ENCODE assay signal across 28 cellular contexts in the genomic region with DNA sequence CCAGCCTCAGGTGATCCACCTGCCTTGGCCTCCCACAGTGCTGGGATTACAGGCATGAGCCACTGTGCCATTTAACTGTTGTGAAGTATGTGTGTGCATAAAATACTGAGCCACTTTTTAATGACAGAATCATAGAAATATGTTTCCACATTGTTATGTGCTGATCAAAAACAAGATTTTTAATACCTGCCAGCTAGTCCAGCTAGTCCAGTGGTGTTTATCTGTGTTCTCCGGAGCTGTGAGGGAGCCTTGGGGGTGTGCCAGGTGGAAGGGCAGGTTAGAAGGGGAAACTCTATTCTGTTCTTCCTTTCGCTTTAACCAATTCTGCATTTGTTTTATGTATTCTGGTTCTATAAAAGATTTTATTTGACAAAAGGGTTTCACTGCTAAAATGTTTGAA. TPM values are rescaled to one million over a fixed set of nuclear protein-coding genes. Genes with fewer than 3 reads are reported as not detected.
A peak's percentile ranks its signal among the peaks of the same experiment; 100 is the strongest.
DNase-seq lines count a peak whose midpoint lies in the region; ATAC-seq and TF ChIP-seq lines count a peak whose summit lies in the region.
"Had no signal": no experiment of that assay in that cellular context is flagged by ENCODE, and none has a peak within 500 bp of the region (broad histone marks: within the 10 kb centered on the region; RNA-seq: fewer than 3 reads in every experiment).

No MANE protein-coding gene starts in this region.

- WGBS in heart left ventricle, 4 donors: 42 to 61% (median 55%) methylated on average over 2 of the region's 2 CpGs
- WGBS in thyroid gland, 2 donors: 62 to 65% methylated on average over 2 of the region's 2 CpGs

- in situ Hi-C loops in ACHN (cut with HindIII; ENCODE audit: low pct_ligation_motif_present, low pct_unique_long_range_greater_than_20kb, low sequenced_read_pairs): no loop called here

- 0 out of 2 replicates have a peak overlapping the region, but pooled peaks have one; percentile 4 for H3K4me2 ChIP-seq in PC-9
- H3K4me2 ChIP-seq: A549 had no signal

- H4K20me1 ChIP-seq in PC-9 (ENCODE audit: insufficient read depth): no peaks in the 10 kb centered on the region

- intact Hi-C loops in heart left ventricle (cut with DNase I): no loop called here
- intact Hi-C loops in left ventricle myocardium inferior (cut with micrococcal nuclease): no loop called here
- intact Hi-C loops in PC-9 (cut with micrococcal nuclease; ENCODE audit: unreplicated experiment): loop anchor here (10.0 kb wide), 1 partner anchor 888 kb away; a partner anchor contains a TSS
- intact Hi-C loops in thyroid gland (cut with DNase I): no loop called here

- TF ChIP-seq CTCF in heart left ventricle (IDR thresholded peaks at IDR 0.05): no peak
- TF ChIP-seq CTCF in left ventricle myocardium inferior (IDR thresholded peaks at IDR 0.05; ENCODE audit: borderline replicate concordance): no peak
- TF ChIP-seq CTCF in PC-9 (conservative IDR thresholded peaks at IDR 0.05): no peak
- TF ChIP-seq CTCF in thyroid gland (IDR thresholded peaks at IDR 0.05): no peak

- H3K36me3 ChIP-seq in heart left ventricle: peaks cover 0 to 45% (median 21%) of the 10 kb centered on the region in 9 donors
- H3K36me3 ChIP-seq in left ventricle myocardium inferior: peaks cover 44% of the 10 kb centered on the region
- H3K36me3 ChIP-seq in PC-9 (ENCODE audit: low read depth): no peaks in the 10 kb centered on the region
- peaks cover 0 to 7% of the 10 kb centered on the region in 2 donors for H3K36me3 ChIP-seq in thyroid gland

- H3K4me3 ChIP-seq in heart left ventricle (no peak overlapping the region), left ventricle myocardium inferior (no peak overlapping the region), PC-9 (no peak overlapping the region), thyroid gland (replicated peaks in 1 of 3) (no peak overlapping the region)
- H3K4me3 ChIP-seq: A549, dorsolateral prefrontal cortex, lower lobe of right lung, upper lobe of left lung had no signal

- no peak overlapping the region for H2AFZ ChIP-seq in PC-9

- no peaks in the 10 kb centered on the region for H3K79me2 ChIP-seq in PC-9 (ENCODE audit: low read depth)

- no TSS peak for BruUV-seq in PC-9 (replicated peaks; lab: Mats Ljungman, UMichigan)

- H3K9me2 ChIP-seq in PC-9 (ENCODE audit: insufficient read depth): no peaks in the 10 kb centered on the region

- H3F3A ChIP-seq in PC-9 (ENCODE audit: insufficient read depth, low read depth): peaks cover 4% of the 10 kb centered on the region; the same call in 1 of the 2 replicates

- peak in 1 of 5 donors; percentile 38 for DNase-seq in heart left ventricle
- DNase-seq in left ventricle myocardium inferior: no peak
- DNase-seq in PC-9: peak; percentile 63 to 83
- DNase-seq in iris pigment epithelial cell (ENCODE audit: low read depth): peak; percentile 24
- peak; percentile 8 to 17 for DNase-seq in thyroid gland
- no peak for DNase-seq in ACHN
- DNase-seq in CD1c-positive myeloid dendritic cell (ENCODE audit: extremely low spot score): no peak
- DNase-seq in SKM-1 (lab: John Stamatoyannopoulos, UW; ENCODE audit: unreplicated experiment): no peak
- DNase-seq: activated naive CD4-positive, alpha-beta T cell; activated T-cell treated with anti-CD3 and anti-CD28 coated beads, Interleukin-2, amount 50 U/mL, for 24 hours; C1 segment of cervical spinal cord; caudate nucleus; dorsolateral prefrontal cortex; foreskin fibroblast; H9; hippocampal formation; KBM-7; lower lobe of right lung; MV-4-11; NCI-H1694 treated with DMSO at 0.1 percent for 48 hours; NCI-H69; stimulated activated CD4-positive, alpha-beta T cell treated with anti-CD3 and anti-CD28 coated beads, Interleukin-4, amount 100 ng/mL, for 4 hours; SW 1271; upper lobe of left lung had no signal

- H3K27me3 ChIP-seq in heart left ventricle (no peaks in the 10 kb centered on the region), left ventricle myocardium inferior (ENCODE audit: low read depth) (no peaks in the 10 kb centered on the region), PC-9 (ENCODE audit: insufficient read depth, low read depth) (no peaks in the 10 kb centered on the region), thyroid gland (no peaks in the 10 kb centered on the region)
- H3K27me3 ChIP-seq: dorsolateral prefrontal cortex, neutrophil, upper lobe of left lung had no signal

- peaks cover 0 to 14% (median 0%) of the 10 kb centered on the region in 12 donors for H3K4me1 ChIP-seq in heart left ventricle
- H3K4me1 ChIP-seq in left ventricle myocardium inferior: peaks cover 18% of the 10 kb centered on the region
- peaks cover 14% of the 10 kb centered on the region for H3K4me1 ChIP-seq in PC-9 (replicated peaks; ENCODE audit: insufficient read depth)
- no peaks in the 10 kb centered on the region for H3K4me1 ChIP-seq in thyroid gland
- H3K4me1 ChIP-seq: A549, lower lobe of right lung, upper lobe of left lung had no signal

- ATAC-seq in heart left ventricle: peak in 3 of 4 donors; percentile 45 to 64 (median 46)
- ATAC-seq: A549; activated CD4-positive, CD25-positive, alpha-beta regulatory T cell treated with anti-CD3 and anti-CD28 coated beads, Interleukin-2, amount 50 U/mL, for 24 hours had no signal

- no peak for TF ChIP-seq POLR2A in heart left ventricle (IDR thresholded peaks at IDR 0.05)
- TF ChIP-seq POLR2A in thyroid gland (IDR thresholded peaks at IDR 0.05): no peak

- no peaks in the 10 kb centered on the region for H3K9me3 ChIP-seq in heart left ventricle
- no peaks in the 10 kb centered on the region for H3K9me3 ChIP-seq in left ventricle myocardium inferior (replicated peaks)
- no peaks in the 10 kb centered on the region for H3K9me3 ChIP-seq in PC-9 (ENCODE audit: insufficient read depth, low read depth)
- H3K9me3 ChIP-seq in thyroid gland: no peaks in the 10 kb centered on the region
- H3K9me3 ChIP-seq: A549, lower lobe of right lung, neutrophil, upper lobe of left lung had no signal

- CTCF ChIA-PET in PC-9 (lab: Charles Lee): interaction anchor here (0.7 to 0.9 kb wide), 3 partner anchors 14 to 511 kb away, joined by 3 to 11 read pairs (median 4); no protein-coding TSS in a partner anchor

- H3K27ac ChIP-seq in heart left ventricle (no peak overlapping the region), left ventricle myocardium inferior (replicated peaks) (no peak overlapping the region), PC-9 (no peak overlapping the region; the same call in 1 of the 2 replicates), thyroid gland (no peak overlapping the region)
- H3K27ac ChIP-seq: A549, lower lobe of right lung, neutrophil, upper lobe of left lung had no signal

- POLR2A ChIA-PET in PC-9 (lab: Charles Lee; ENCODE audit: unreplicated experiment): no interaction called here

RNA-seq across cellular contexts. Expression of a gene that starts 7.0 kb away (rescaled TPM):
- total RNA-seq in heart left ventricle: 1 to 10 TPM; 2.7 to 6.7 (median 3.4) TPM
- polyA plus RNA-seq in heart left ventricle: 1 to 10 TPM; 2.6 to 6.1 TPM
- total RNA-seq in left ventricle myocardium inferior: 2.9 TPM
- total RNA-seq in PC-9 (2021): 2.4 and 3.6 TPM in 2 replicates
- total RNA-seq in thyroid gland: 10 to 100 TPM; 12.9 to 28.2 (median 14.9) TPM

RNA-seq across cellular contexts. Expression of a gene that starts 23.0 kb away (rescaled TPM):
- under 1 TPM in 5 of 9 donors, not detected in 4; 0.11 to 0.84 (median 0.23) TPM for total RNA-seq in heart left ventricle
- polyA plus RNA-seq in heart left ventricle: under 1 TPM in 1 of 2 donors, not detected in 1; 0.15 TPM
- total RNA-seq in left ventricle myocardium inferior: not detected
- total RNA-seq in PC-9 (2021): 0.48 and 0.57 TPM in 2 replicates
- 1 to 10 TPM in 2 of 4 donors, under 1 TPM in 2; 0.27 to 2.3 (median 0.70) TPM for total RNA-seq in thyroid gland
- total RNA-seq: myocyte had no signal

Comparison
In these comparisons a context has a peak if more than half of its experiments do, and no peak if none do; other contexts are left out.
1. DNase-seq: peak in PC-9 (2 of 2), iris pigment epithelial cell (single experiment) and thyroid gland (2 of 2); none in left ventricle myocardium inferior (single experiment), ACHN (single experiment), CD1c-positive myeloid dendritic cell (single experiment) and SKM-1 (single experiment).